Comparison of ENCODE assay signal across 9 cellular contexts in the genomic region with DNA sequence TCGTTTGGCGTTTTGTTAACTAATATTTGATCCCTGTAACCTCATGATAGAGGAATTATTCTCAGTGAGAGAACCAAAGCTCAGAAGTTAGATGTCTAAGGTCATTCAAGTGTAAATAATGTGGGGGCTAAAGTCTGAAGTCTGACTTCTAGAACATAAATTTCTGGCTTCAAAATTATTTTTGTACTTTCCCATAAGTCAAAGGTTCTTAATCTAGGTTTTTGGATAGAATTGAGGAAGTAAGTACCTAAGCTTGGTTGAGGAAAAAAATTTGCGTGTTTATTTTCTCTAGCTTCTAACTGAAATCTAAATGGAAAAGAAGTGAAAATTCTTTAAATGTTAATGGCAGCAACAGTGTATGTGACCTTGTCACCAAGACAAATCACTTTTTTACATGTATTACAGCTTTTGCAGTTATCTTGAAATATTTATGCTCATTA. TPM values are rescaled to one million over a fixed set of nuclear protein-coding genes. Genes with fewer than 3 reads are reported as not detected.
DNase-seq lines count a peak whose midpoint lies in the region; ATAC-seq and TF ChIP-seq lines count a peak whose summit lies in the region.
"Had no signal": no experiment of that assay in that cellular context is flagged by ENCODE, and none has a peak within 500 bp of the region (broad histone marks: within the 10 kb centered on the region; RNA-seq: fewer than 3 reads in every experiment).

No MANE protein-coding gene starts in this region.

- peak overlapping the region; percentile 52 to 98 for H3K9ac ChIP-seq in stomach smooth muscle (ENCODE audit: low read length in 2 of 2)

- no peak for DNase-seq in activated CD4-positive, alpha-beta T cell treated with anti-CD3 and anti-CD28 coated beads, Interleukin-2, amount 10 ng/mL, durations not matched to agents 24 days and 14 days
- DNase-seq in activated CD4-positive, alpha-beta T cell treated with anti-CD3 and anti-CD28 coated beads for 4 hours = no peak
- DNase-seq in WTC11 (ENCODE audit: low spot score) (no peak), hepatocyte (ENCODE audit: low spot score) (no peak), NCI-H2227 treated with DMSO at 0.1 percent for 48 hours (lab: John Stamatoyannopoulos, UW) (no peak)
- DNase-seq in stimulated activated CD4-positive, alpha-beta T cell treated with anti-CD3 and anti-CD28 coated beads, Interleukin-12 subunit alpha, Interleukin-12 subunit beta, amount 100 ng/mL, for 4 hours = no peak

- H2AFZ ChIP-seq in hepatocyte = no peak overlapping the region

- H3K4me1 Mint-ChIP-seq in activated CD4-positive, alpha-beta T cell treated with anti-CD3 and anti-CD28 coated beads, Interleukin-2, amount 10 ng/mL, durations not matched to agents 24 days and 14 days = peaks cover 14% of the 10 kb centered on the region
- H3K4me1 Mint-ChIP-seq in WTC11 = peaks cover 12% of the 10 kb centered on the region

- intact Hi-C loops in activated CD4-positive, alpha-beta T cell treated with anti-CD3 and anti-CD28 coated beads, Interleukin-2, amount 10 ng/mL, durations not matched to agents 24 days and 14 days (cut with micrococcal nuclease) = loop anchor here (5.0 to 10.0 kb wide), 3 partner anchors 236 to 644 kb away; partner anchors contain the start of genes CERS5, LETMD1 and SLC11A2

- H3K4me3 Mint-ChIP-seq in activated CD4-positive, alpha-beta T cell treated with anti-CD3 and anti-CD28 coated beads, Interleukin-2, amount 10 ng/mL, durations not matched to agents 24 days and 14 days = peak overlapping the region; percentile 99
- H3K4me3 Mint-ChIP-seq in WTC11 = peak overlapping the region; percentile 93

- peaks cover 50% of the 10 kb centered on the region for H4K20me1 ChIP-seq in hepatocyte (ENCODE audit: insufficient read depth, poor library complexity, severe bottlenecking)

- H3K9me3 ChIP-seq in hepatocyte (ENCODE audit: low read depth) = no peaks in the 10 kb centered on the region
- H3K9me3 ChIP-seq in stomach smooth muscle (ENCODE audit: control insufficient read depth in 2 of 2, low read length in 2 of 2) = no peaks in the 10 kb centered on the region

- peak overlapping the region; percentile 84 for H3K4me2 ChIP-seq in hepatocyte

- peak overlapping the region; percentile 91 for H3K27ac ChIP-seq in hepatocyte
- peak overlapping the region; percentile 92 for H3K27ac ChIP-seq in stomach smooth muscle (ENCODE audit: low read length)

- POLR2A ChIA-PET in WTC11 (lab: Charles Lee) = no interaction called here

- CTCF ChIA-PET in WTC11 (lab: Charles Lee) = no interaction called here

- H3K27me3 ChIP-seq in hepatocyte (no peaks in the 10 kb centered on the region), stomach smooth muscle (ENCODE audit: control insufficient read depth in 1 of 2, insufficient read depth in 2 of 2, low read length in 2 of 2) (no peaks in the 10 kb centered on the region)

- H3K4me3 ChIP-seq in hepatocyte = peak overlapping the region; percentile 73
- H3K4me3 ChIP-seq in stomach smooth muscle (ENCODE audit: low read length in 2 of 2) = peak overlapping the region; percentile 95 to 96

- TF ChIP-seq CTCF in WTC11 (IDR thresholded peaks at IDR 0.05) = no peak
- TF ChIP-seq CTCF in hepatocyte (IDR thresholded peaks at IDR 0.05; ENCODE audit: poor library complexity) = no peak

- H3K9me3 Mint-ChIP-seq in activated CD4-positive, alpha-beta T cell treated with anti-CD3 and anti-CD28 coated beads, Interleukin-2, amount 10 ng/mL, durations not matched to agents 24 days and 14 days = no peaks in the 10 kb centered on the region
- H3K9me3 Mint-ChIP-seq in WTC11 = no peaks in the 10 kb centered on the region

- no peak overlapping the region for H3K27ac Mint-ChIP-seq in activated CD4-positive, alpha-beta T cell treated with anti-CD3 and anti-CD28 coated beads, Interleukin-2, amount 10 ng/mL, durations not matched to agents 24 days and 14 days
- H3K27ac Mint-ChIP-seq in WTC11 = peak overlapping the region; percentile 16

- no peaks in the 10 kb centered on the region for H3K27me3 Mint-ChIP-seq in activated CD4-positive, alpha-beta T cell treated with anti-CD3 and anti-CD28 coated beads, Interleukin-2, amount 10 ng/mL, durations not matched to agents 24 days and 14 days
- H3K27me3 Mint-ChIP-seq in WTC11 (ENCODE audit: low read depth) = no peaks in the 10 kb centered on the region

- ATAC-seq in WTC11 = no peak
- ATAC-seq in GM21717 (IDR thresholded peaks at IDR 0.05; ENCODE audit: unreplicated experiment) = no peak

- H3K79me2 ChIP-seq in hepatocyte = peaks cover 64% of the 10 kb centered on the region

- H3K4me1 ChIP-seq in hepatocyte (ENCODE audit: insufficient read depth) (peaks cover 7% of the 10 kb centered on the region), stomach smooth muscle (ENCODE audit: control insufficient read depth, insufficient read depth, low read length) (peaks cover 16% of the 10 kb centered on the region)

- H3K36me3 ChIP-seq in hepatocyte (replicated peaks; ENCODE audit: insufficient read depth, low read depth) (no peaks in the 10 kb centered on the region), stomach smooth muscle (ENCODE audit: control insufficient read depth in 2 of 2, insufficient read depth in 2 of 2, low read length in 2 of 2) (no peaks in the 10 kb centered on the region)

- H3K9me2 ChIP-seq in hepatocyte (replicated peaks; ENCODE audit: insufficient read depth) = no peaks in the 10 kb centered on the region

- peaks cover 29% of the 10 kb centered on the region for H3K36me3 Mint-ChIP-seq in activated CD4-positive, alpha-beta T cell treated with anti-CD3 and anti-CD28 coated beads, Interleukin-2, amount 10 ng/mL, durations not matched to agents 24 days and 14 days (ENCODE audit: low read depth)
- H3K36me3 Mint-ChIP-seq in WTC11 = no peaks in the 10 kb centered on the region; the same call in none of the 2 replicates

- WGBS in hepatocyte (ENCODE audit: low lambda C conversion rate, missing lambda C conversion rate) = 60% methylated on average over 3 of the region's 3 CpGs

TF ChIP-seq in WTC11, 78 proteins besides CTCF, POLR2A, EP300 and RAD21 (continues in another document):
- TF ChIP-seq FOXK1 (CRISPR knock-in tag; IDR thresholded peaks at IDR 0.05) = no peak
- TF ChIP-seq ZNF532 (CRISPR knock-in tag; IDR thresholded peaks at IDR 0.05; ENCODE audit: borderline replicate concordance) = no peak
- TF ChIP-seq GRHL2 (CRISPR knock-in tag; IDR thresholded peaks at IDR 0.05; ENCODE audit: insufficient replicate concordance, severe bottlenecking) = no peak
- TF ChIP-seq E2F1 (CRISPR knock-in tag; IDR thresholded peaks at IDR 0.05) = no peak
- TF ChIP-seq KAT7 (CRISPR knock-in tag; IDR thresholded peaks at IDR 0.05; ENCODE audit: borderline replicate concordance) = no peak

RNA-seq across cellular contexts. Expression of gene LARP4, which starts 2.3 kb away (rescaled TPM):
- 117 and 130 TPM in 2 replicates for total RNA-seq in activated CD4-positive, alpha-beta T cell treated with anti-CD3 and anti-CD28 coated beads, Interleukin-2, amount 10 ng/mL, durations not matched to agents 24 days and 14 days
- total RNA-seq in WTC11 (2021) (64.3 to 73.9 TPM (median 73.0 TPM) in 3 replicates), hepatocyte (42.0 and 48.7 TPM in 2 replicates)
- polyA plus RNA-seq in hepatocyte = 18.2 and 29.4 TPM in 2 replicates

RNA-seq across cellular contexts. Expression of gene FAM186A, which starts 6.6 kb away (rescaled TPM):
- not detected in 2 replicates for total RNA-seq in activated CD4-positive, alpha-beta T cell treated with anti-CD3 and anti-CD28 coated beads, Interleukin-2, amount 10 ng/mL, durations not matched to agents 24 days and 14 days
- total RNA-seq in WTC11 (2021) (not detected in 3 replicates), hepatocyte (not detected in 2 replicates)
- not detected in 2 replicates for polyA plus RNA-seq in hepatocyte
- total RNA-seq: renal cortical epithelial cell had no signal
